In genomic region chr11:86799680-86800075, GRCh38 we compare ENCODE assay signal across 8 cellular contexts.
A peak's percentile ranks its signal among the peaks of the same experiment; 100 is the strongest.
DNase-seq lines count a peak whose midpoint lies in the region; ATAC-seq and TF ChIP-seq lines count a peak whose summit lies in the region.

No MANE protein-coding gene starts in this region.

- no peak for TF ChIP-seq CTCF in astrocyte of the cerebellum (IDR thresholded peaks at IDR 0.05; ENCODE audit: low read depth, low read length, missing control alignments)

- no peak overlapping the region for H3K27ac Mint-ChIP-seq in stimulated activated naive B cell treated with anti-CD40 and anti-IgM and Interleukin-4, amounts not matched to agents 10 μg/mL and 1 μg/mL and 100 μg/mL, for 72 hours

- H3K27me3 Mint-ChIP-seq in stimulated activated naive B cell treated with anti-CD40 and anti-IgM and Interleukin-4, amounts not matched to agents 10 μg/mL and 1 μg/mL and 100 μg/mL, for 72 hours = peaks cover 38 to 41% of the 10 kb centered on the region in 2 donors

- no peaks in the 10 kb centered on the region for H3K9me3 Mint-ChIP-seq in stimulated activated naive B cell treated with anti-CD40 and anti-IgM and Interleukin-4, amounts not matched to agents 10 μg/mL and 1 μg/mL and 100 μg/mL, for 72 hours

- in situ Hi-C loops in astrocyte of the cerebellum (cut with HindIII; ENCODE audit: low sequenced_read_pairs) = loop anchor here (10.0 kb wide), 1 partner anchor 175 kb away; no protein-coding TSS in a partner anchor

- H3K4me3 ChIP-seq in astrocyte of the cerebellum (ENCODE audit: low read depth, low read length) = peak overlapping the region; percentile 72

- H3K36me3 Mint-ChIP-seq in stimulated activated naive B cell treated with anti-CD40 and anti-IgM and Interleukin-4, amounts not matched to agents 10 μg/mL and 1 μg/mL and 100 μg/mL, for 72 hours = no peaks in the 10 kb centered on the region

- DNase-seq in DMS 273 (lab: John Stamatoyannopoulos, UW; ENCODE audit: unreplicated experiment) = peak; percentile 34
- DNase-seq in DMS 273 treated with DMSO at 0.1 percent for 48 hours (lab: John Stamatoyannopoulos, UW) = no peak
- no peak for DNase-seq in astrocyte of the cerebellum (ENCODE audit: low read depth)
- DNase-seq in iPS-NIHi11 (ENCODE audit: low spot score) = peak; percentile 42
- DNase-seq in stimulated activated naive B cell treated with anti-CD40 and anti-IgM and Interleukin-4, amounts not matched to agents 10 μg/mL and 1 μg/mL and 100 μg/mL, for 72 hours = no peak
- no peak for DNase-seq in SKM-1 (lab: John Stamatoyannopoulos, UW; ENCODE audit: unreplicated experiment)

- peak overlapping the region; percentile 72 to 78 for H3K4me3 Mint-ChIP-seq in stimulated activated naive B cell treated with anti-CD40 and anti-IgM and Interleukin-4, amounts not matched to agents 10 μg/mL and 1 μg/mL and 100 μg/mL, for 72 hours

- ATAC-seq in stimulated activated naive B cell treated with anti-CD40 and anti-IgM and Interleukin-4, amounts not matched to agents 10 μg/mL and 1 μg/mL and 100 μg/mL, for 72 hours (replicated peaks) = no peak
- no peak for ATAC-seq in HG03175 (IDR thresholded peaks at IDR 0.05; ENCODE audit: unreplicated experiment)
- no peak for ATAC-seq in GM19397 (IDR thresholded peaks at IDR 0.05; ENCODE audit: unreplicated experiment)

- peaks cover 7 to 14% of the 10 kb centered on the region in 2 donors for H3K4me1 Mint-ChIP-seq in stimulated activated naive B cell treated with anti-CD40 and anti-IgM and Interleukin-4, amounts not matched to agents 10 μg/mL and 1 μg/mL and 100 μg/mL, for 72 hours

Comparison
In these comparisons a context has a peak if more than half of its experiments do, and no peak if none do; other contexts are left out.
1. DNase-seq: peak in DMS 273 (single experiment) and iPS-NIHi11 (single experiment); none in DMS 273 treated with DMSO at 0.1 percent for 48 hours (single experiment), astrocyte of the cerebellum (single experiment), stimulated activated naive B cell treated with anti-CD40 and anti-IgM and Interleukin-4, amounts not matched to agents 10 μg/mL and 1 μg/mL and 100 μg/mL, for 72 hours (single experiment) and SKM-1 (single experiment).